ENCODE assay signal across 1 cellular context in the genomic region with DNA sequence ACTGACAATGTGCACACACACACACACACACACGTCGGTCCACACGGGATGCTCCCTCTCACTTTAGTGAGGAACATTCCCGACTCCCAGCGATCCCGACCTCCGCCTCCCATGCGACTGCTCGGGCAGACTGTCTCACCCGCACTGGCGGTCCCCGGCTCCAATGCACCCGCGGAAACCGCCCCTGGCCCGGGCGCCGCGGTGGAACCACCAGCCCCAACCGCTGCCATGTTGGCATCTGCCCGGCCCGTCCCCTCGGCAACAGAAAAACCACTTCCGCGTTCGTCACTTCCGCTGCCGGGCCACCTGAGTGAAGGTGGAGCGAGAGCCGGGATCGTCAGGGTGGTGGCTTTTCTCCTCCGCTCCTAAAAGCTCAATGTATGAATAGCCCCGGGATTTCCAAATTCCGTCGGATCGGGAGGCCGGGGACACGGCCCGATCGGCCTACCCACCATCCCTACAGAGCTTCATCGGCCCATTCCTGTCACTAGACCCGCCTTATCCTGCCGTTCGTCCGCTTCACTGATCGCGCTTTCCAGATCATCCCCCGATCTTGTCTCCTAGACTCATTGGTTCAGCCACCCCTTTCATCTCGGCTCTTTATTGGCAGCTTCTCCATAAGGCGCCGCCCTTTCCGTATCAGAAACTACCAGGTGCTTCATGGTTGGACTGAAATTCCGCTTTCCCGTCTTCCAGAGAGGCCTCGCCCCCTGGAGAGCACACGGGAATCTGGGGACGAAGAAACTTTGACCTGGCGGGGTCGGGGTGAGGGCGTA.
TF ChIP-seq lines count a peak whose summit lies in the region.

A gene (minus strand): TSS at position 240 of the 776 bp plus-strand sequence. CDS start 10 bp downstream, at position 230.

TF ChIP-seq in WTC11, 78 proteins besides CTCF, POLR2A, EP300 and RAD21 (continued from another document):
- TF ChIP-seq, protein P1, sequence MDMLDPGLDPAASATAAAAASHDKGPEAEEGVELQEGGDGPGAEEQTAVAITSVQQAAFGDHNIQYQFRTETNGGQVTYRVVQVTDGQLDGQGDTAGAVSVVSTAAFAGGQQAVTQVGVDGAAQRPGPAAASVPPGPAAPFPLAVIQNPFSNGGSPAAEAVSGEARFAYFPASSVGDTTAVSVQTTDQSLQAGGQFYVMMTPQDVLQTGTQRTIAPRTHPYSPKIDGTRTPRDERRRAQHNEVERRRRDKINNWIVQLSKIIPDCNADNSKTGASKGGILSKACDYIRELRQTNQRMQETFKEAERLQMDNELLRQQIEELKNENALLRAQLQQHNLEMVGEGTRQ (CRISPR knock-in tag; IDR thresholded peaks at IDR 0.05), result 0 out of 2 replicates have a peak, but pooled peaks have one; percentile 32
- TF ChIP-seq, protein P2, sequence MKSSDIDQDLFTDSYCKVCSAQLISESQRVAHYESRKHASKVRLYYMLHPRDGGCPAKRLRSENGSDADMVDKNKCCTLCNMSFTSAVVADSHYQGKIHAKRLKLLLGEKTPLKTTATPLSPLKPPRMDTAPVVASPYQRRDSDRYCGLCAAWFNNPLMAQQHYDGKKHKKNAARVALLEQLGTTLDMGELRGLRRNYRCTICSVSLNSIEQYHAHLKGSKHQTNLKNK (CRISPR knock-in tag; IDR thresholded peaks at IDR 0.05), result peak; percentile 67
- peak; percentile 92 for TF ChIP-seq ZNF416 (CRISPR knock-in tag; IDR thresholded peaks at IDR 0.05)
- TF ChIP-seq, protein P3, sequence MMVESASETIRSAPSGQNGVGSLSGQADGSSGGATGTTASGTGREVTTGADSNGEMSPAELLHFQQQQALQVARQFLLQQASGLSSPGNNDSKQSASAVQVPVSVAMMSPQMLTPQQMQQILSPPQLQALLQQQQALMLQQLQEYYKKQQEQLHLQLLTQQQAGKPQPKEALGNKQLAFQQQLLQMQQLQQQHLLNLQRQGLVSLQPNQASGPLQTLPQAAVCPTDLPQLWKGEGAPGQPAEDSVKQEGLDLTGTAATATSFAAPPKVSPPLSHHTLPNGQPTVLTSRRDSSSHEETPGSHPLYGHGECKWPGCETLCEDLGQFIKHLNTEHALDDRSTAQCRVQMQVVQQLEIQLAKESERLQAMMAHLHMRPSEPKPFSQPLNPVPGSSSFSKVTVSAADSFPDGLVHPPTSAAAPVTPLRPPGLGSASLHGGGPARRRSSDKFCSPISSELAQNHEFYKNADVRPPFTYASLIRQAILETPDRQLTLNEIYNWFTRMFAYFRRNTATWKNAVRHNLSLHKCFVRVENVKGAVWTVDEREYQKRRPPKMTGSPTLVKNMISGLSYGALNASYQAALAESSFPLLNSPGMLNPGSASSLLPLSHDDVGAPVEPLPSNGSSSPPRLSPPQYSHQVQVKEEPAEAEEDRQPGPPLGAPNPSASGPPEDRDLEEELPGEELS (CRISPR knock-in tag; IDR thresholded peaks at IDR 0.05), result 0 out of 2 replicates have a peak, but pooled peaks have one; percentile 29
- TF ChIP-seq, protein P4, sequence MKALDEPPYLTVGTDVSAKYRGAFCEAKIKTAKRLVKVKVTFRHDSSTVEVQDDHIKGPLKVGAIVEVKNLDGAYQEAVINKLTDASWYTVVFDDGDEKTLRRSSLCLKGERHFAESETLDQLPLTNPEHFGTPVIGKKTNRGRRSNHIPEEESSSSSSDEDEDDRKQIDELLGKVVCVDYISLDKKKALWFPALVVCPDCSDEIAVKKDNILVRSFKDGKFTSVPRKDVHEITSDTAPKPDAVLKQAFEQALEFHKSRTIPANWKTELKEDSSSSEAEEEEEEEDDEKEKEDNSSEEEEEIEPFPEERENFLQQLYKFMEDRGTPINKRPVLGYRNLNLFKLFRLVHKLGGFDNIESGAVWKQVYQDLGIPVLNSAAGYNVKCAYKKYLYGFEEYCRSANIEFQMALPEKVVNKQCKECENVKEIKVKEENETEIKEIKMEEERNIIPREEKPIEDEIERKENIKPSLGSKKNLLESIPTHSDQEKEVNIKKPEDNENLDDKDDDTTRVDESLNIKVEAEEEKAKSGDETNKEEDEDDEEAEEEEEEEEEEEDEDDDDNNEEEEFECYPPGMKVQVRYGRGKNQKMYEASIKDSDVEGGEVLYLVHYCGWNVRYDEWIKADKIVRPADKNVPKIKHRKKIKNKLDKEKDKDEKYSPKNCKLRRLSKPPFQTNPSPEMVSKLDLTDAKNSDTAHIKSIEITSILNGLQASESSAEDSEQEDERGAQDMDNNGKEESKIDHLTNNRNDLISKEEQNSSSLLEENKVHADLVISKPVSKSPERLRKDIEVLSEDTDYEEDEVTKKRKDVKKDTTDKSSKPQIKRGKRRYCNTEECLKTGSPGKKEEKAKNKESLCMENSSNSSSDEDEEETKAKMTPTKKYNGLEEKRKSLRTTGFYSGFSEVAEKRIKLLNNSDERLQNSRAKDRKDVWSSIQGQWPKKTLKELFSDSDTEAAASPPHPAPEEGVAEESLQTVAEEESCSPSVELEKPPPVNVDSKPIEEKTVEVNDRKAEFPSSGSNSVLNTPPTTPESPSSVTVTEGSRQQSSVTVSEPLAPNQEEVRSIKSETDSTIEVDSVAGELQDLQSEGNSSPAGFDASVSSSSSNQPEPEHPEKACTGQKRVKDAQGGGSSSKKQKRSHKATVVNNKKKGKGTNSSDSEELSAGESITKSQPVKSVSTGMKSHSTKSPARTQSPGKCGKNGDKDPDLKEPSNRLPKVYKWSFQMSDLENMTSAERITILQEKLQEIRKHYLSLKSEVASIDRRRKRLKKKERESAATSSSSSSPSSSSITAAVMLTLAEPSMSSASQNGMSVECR (CRISPR knock-in tag; IDR thresholded peaks at IDR 0.05; ENCODE audit: borderline replicate concordance), result 0 out of 2 replicates have a peak, but pooled peaks have one; percentile 23
- TF ChIP-seq, protein P5, sequence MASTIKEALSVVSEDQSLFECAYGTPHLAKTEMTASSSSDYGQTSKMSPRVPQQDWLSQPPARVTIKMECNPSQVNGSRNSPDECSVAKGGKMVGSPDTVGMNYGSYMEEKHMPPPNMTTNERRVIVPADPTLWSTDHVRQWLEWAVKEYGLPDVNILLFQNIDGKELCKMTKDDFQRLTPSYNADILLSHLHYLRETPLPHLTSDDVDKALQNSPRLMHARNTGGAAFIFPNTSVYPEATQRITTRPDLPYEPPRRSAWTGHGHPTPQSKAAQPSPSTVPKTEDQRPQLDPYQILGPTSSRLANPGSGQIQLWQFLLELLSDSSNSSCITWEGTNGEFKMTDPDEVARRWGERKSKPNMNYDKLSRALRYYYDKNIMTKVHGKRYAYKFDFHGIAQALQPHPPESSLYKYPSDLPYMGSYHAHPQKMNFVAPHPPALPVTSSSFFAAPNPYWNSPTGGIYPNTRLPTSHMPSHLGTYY (CRISPR knock-in tag; IDR thresholded peaks at IDR 0.05), result 0 out of 2 replicates have a peak, but pooled peaks have one; percentile 57
- TF ChIP-seq, protein P6, sequence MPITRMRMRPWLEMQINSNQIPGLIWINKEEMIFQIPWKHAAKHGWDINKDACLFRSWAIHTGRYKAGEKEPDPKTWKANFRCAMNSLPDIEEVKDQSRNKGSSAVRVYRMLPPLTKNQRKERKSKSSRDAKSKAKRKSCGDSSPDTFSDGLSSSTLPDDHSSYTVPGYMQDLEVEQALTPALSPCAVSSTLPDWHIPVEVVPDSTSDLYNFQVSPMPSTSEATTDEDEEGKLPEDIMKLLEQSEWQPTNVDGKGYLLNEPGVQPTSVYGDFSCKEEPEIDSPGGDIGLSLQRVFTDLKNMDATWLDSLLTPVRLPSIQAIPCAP (CRISPR knock-in tag; IDR thresholded peaks at IDR 0.05), result no peak
- 0 out of 2 replicates have a peak, but pooled peaks have one; percentile 17 for TF ChIP-seq ESRRA (CRISPR knock-in tag; IDR thresholded peaks at IDR 0.05; ENCODE audit: borderline replicate concordance)
- 0 out of 2 replicates have a peak, but pooled peaks have one; percentile 33 for TF ChIP-seq PRRX2 (CRISPR knock-in tag; IDR thresholded peaks at IDR 0.05)
- TF ChIP-seq, protein P7, sequence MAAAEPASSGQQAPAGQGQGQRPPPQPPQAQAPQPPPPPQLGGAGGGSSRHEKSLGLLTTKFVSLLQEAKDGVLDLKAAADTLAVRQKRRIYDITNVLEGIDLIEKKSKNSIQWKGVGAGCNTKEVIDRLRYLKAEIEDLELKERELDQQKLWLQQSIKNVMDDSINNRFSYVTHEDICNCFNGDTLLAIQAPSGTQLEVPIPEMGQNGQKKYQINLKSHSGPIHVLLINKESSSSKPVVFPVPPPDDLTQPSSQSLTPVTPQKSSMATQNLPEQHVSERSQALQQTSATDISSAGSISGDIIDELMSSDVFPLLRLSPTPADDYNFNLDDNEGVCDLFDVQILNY (CRISPR knock-in tag; IDR thresholded peaks at IDR 0.05), result 0 out of 2 replicates have a peak, but pooled peaks have one; percentile 33
- TF ChIP-seq, protein P8, sequence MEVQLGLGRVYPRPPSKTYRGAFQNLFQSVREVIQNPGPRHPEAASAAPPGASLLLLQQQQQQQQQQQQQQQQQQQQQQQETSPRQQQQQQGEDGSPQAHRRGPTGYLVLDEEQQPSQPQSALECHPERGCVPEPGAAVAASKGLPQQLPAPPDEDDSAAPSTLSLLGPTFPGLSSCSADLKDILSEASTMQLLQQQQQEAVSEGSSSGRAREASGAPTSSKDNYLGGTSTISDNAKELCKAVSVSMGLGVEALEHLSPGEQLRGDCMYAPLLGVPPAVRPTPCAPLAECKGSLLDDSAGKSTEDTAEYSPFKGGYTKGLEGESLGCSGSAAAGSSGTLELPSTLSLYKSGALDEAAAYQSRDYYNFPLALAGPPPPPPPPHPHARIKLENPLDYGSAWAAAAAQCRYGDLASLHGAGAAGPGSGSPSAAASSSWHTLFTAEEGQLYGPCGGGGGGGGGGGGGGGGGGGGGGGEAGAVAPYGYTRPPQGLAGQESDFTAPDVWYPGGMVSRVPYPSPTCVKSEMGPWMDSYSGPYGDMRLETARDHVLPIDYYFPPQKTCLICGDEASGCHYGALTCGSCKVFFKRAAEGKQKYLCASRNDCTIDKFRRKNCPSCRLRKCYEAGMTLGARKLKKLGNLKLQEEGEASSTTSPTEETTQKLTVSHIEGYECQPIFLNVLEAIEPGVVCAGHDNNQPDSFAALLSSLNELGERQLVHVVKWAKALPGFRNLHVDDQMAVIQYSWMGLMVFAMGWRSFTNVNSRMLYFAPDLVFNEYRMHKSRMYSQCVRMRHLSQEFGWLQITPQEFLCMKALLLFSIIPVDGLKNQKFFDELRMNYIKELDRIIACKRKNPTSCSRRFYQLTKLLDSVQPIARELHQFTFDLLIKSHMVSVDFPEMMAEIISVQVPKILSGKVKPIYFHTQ (CRISPR knock-in tag; IDR thresholded peaks at IDR 0.05), result no peak; the same call in 1 of the 2 replicates
- no peak for TF ChIP-seq OVOL2 (CRISPR knock-in tag; IDR thresholded peaks at IDR 0.05; ENCODE audit: borderline replicate concordance)
- peak; percentile 73; the same call in 1 of the 2 replicates for TF ChIP-seq FOXK1 (CRISPR knock-in tag; IDR thresholded peaks at IDR 0.05)
- TF ChIP-seq TEAD4 (CRISPR knock-in tag; IDR thresholded peaks at IDR 0.05), result no peak
- 0 out of 2 replicates have a peak, but pooled peaks have one; percentile 9 for TF ChIP-seq ATF1 (CRISPR knock-in tag; IDR thresholded peaks at IDR 0.05)
- 0 out of 2 replicates have a peak, but pooled peaks have one; percentile 13 for TF ChIP-seq ZNF232 (CRISPR knock-in tag; IDR thresholded peaks at IDR 0.05)
- TF ChIP-seq, protein P9, sequence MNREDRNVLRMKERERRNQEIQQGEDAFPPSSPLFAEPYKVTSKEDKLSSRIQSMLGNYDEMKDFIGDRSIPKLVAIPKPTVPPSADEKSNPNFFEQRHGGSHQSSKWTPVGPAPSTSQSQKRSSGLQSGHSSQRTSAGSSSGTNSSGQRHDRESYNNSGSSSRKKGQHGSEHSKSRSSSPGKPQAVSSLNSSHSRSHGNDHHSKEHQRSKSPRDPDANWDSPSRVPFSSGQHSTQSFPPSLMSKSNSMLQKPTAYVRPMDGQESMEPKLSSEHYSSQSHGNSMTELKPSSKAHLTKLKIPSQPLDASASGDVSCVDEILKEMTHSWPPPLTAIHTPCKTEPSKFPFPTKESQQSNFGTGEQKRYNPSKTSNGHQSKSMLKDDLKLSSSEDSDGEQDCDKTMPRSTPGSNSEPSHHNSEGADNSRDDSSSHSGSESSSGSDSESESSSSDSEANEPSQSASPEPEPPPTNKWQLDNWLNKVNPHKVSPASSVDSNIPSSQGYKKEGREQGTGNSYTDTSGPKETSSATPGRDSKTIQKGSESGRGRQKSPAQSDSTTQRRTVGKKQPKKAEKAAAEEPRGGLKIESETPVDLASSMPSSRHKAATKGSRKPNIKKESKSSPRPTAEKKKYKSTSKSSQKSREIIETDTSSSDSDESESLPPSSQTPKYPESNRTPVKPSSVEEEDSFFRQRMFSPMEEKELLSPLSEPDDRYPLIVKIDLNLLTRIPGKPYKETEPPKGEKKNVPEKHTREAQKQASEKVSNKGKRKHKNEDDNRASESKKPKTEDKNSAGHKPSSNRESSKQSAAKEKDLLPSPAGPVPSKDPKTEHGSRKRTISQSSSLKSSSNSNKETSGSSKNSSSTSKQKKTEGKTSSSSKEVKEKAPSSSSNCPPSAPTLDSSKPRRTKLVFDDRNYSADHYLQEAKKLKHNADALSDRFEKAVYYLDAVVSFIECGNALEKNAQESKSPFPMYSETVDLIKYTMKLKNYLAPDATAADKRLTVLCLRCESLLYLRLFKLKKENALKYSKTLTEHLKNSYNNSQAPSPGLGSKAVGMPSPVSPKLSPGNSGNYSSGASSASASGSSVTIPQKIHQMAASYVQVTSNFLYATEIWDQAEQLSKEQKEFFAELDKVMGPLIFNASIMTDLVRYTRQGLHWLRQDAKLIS (CRISPR knock-in tag; IDR thresholded peaks at IDR 0.05; ENCODE audit: borderline replicate concordance), result 0 out of 2 replicates have a peak, but pooled peaks have one; percentile 32
- TF ChIP-seq, protein P10, sequence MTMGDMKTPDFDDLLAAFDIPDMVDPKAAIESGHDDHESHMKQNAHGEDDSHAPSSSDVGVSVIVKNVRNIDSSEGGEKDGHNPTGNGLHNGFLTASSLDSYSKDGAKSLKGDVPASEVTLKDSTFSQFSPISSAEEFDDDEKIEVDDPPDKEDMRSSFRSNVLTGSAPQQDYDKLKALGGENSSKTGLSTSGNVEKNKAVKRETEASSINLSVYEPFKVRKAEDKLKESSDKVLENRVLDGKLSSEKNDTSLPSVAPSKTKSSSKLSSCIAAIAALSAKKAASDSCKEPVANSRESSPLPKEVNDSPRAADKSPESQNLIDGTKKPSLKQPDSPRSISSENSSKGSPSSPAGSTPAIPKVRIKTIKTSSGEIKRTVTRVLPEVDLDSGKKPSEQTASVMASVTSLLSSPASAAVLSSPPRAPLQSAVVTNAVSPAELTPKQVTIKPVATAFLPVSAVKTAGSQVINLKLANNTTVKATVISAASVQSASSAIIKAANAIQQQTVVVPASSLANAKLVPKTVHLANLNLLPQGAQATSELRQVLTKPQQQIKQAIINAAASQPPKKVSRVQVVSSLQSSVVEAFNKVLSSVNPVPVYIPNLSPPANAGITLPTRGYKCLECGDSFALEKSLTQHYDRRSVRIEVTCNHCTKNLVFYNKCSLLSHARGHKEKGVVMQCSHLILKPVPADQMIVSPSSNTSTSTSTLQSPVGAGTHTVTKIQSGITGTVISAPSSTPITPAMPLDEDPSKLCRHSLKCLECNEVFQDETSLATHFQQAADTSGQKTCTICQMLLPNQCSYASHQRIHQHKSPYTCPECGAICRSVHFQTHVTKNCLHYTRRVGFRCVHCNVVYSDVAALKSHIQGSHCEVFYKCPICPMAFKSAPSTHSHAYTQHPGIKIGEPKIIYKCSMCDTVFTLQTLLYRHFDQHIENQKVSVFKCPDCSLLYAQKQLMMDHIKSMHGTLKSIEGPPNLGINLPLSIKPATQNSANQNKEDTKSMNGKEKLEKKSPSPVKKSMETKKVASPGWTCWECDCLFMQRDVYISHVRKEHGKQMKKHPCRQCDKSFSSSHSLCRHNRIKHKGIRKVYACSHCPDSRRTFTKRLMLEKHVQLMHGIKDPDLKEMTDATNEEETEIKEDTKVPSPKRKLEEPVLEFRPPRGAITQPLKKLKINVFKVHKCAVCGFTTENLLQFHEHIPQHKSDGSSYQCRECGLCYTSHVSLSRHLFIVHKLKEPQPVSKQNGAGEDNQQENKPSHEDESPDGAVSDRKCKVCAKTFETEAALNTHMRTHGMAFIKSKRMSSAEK (CRISPR knock-in tag; IDR thresholded peaks at IDR 0.05; ENCODE audit: borderline replicate concordance), result peak; percentile 42; the same call in 1 of the 2 replicates
- 0 out of 2 replicates have a peak, but pooled peaks have one; percentile 49 for TF ChIP-seq SMAD3 (CRISPR knock-in tag; IDR thresholded peaks at IDR 0.05; ENCODE audit: borderline replicate concordance)
- peak; percentile 79 for TF ChIP-seq EMX1 (CRISPR knock-in tag; IDR thresholded peaks at IDR 0.05)
TF ChIP-seq in WTC11: peak in this region for 24.
